In genomic region chr11:73295259-73295995, GRCh38 we compare ENCODE assay signal across 8 cellular contexts. TPM values are rescaled to one million over a fixed set of nuclear protein-coding genes. Genes with fewer than 3 reads are reported as not detected.
DNase-seq lines count a peak whose midpoint lies in the region; ATAC-seq lines count a peak whose summit lies in the region.

No MANE protein-coding gene starts in this region.

- ATAC-seq in activated naive CD8-positive, alpha-beta T cell treated with anti-CD3 and anti-CD28 coated beads, Interleukin-2, amount 10 ng/mL, durations not matched to agents 7 days and 5 days (ENCODE audit: low read depth), result peak; percentile 79
- ATAC-seq in right cardiac atrium (peak in 1 of 2 donors; percentile 19), GM21360 (IDR thresholded peaks at IDR 0.05; ENCODE audit: unreplicated experiment) (no peak)

- no peak overlapping the region for H3K27ac ChIP-seq in right cardiac atrium (ENCODE audit: low read length)

- intact Hi-C loops in right cardiac atrium (cut with DNase I), result loop anchor here in 2 of 4 donors (5.0 kb wide), 1 partner anchor 97 kb away; no protein-coding TSS in a partner anchor

- POLR2A ChIA-PET in activated naive CD8-positive, alpha-beta T cell treated with anti-CD3 and anti-CD28 coated beads, Interleukin-2, amount 10 ng/mL, durations not matched to agents 7 days and 5 days (lab: Charles Lee), result interaction anchor here (1.1 kb wide), 1 partner anchor 14 kb away, joined by 3 read pairs; no protein-coding TSS in a partner anchor

- no peaks in the 10 kb centered on the region for H3K9me3 ChIP-seq in right cardiac atrium (ENCODE audit: control insufficient read depth, low read length)

- DNase-seq in DMS 273 (lab: John Stamatoyannopoulos, UW; ENCODE audit: unreplicated experiment) (peak; percentile 83), DMS 273 treated with DMSO at 0.1 percent for 48 hours (lab: John Stamatoyannopoulos, UW) (no peak), LoVo (ENCODE audit: low spot score) (peak; percentile 60), T follicular helper cell (ENCODE audit: low read depth) (peak; percentile 56), right cardiac atrium (peak; percentile 64 to 83 (median 81))
- peak; percentile 82 for DNase-seq in activated naive CD8-positive, alpha-beta T cell treated with anti-CD3 and anti-CD28 coated beads, Interleukin-2, amount 10 ng/mL, durations not matched to agents 7 days and 5 days
- DNase-seq in stimulated activated CD4-positive, alpha-beta T cell treated with anti-CD3 and anti-CD28 coated beads, Interleukin-12 subunit alpha, Interleukin-12 subunit beta, amount 100 ng/mL, for 24 hours (ENCODE audit: low read depth in 2 of 2), result peak; percentile 50 to 72

- peaks cover 10% of the 10 kb centered on the region for H3K27me3 Mint-ChIP-seq in activated naive CD8-positive, alpha-beta T cell treated with anti-CD3 and anti-CD28 coated beads, Interleukin-2, amount 10 ng/mL, durations not matched to agents 7 days and 5 days

- no peak overlapping the region for H3K4me3 ChIP-seq in right cardiac atrium (ENCODE audit: low read length)

- 42% methylated on average over 12 of the region's 12 CpGs for WGBS in right cardiac atrium

- no peaks in the 10 kb centered on the region for H3K4me1 ChIP-seq in right cardiac atrium (ENCODE audit: control insufficient read depth, insufficient read depth, low read length)

- no peaks in the 10 kb centered on the region for H3K4me1 Mint-ChIP-seq in activated naive CD8-positive, alpha-beta T cell treated with anti-CD3 and anti-CD28 coated beads, Interleukin-2, amount 10 ng/mL, durations not matched to agents 7 days and 5 days

- no peaks in the 10 kb centered on the region for H3K36me3 Mint-ChIP-seq in activated naive CD8-positive, alpha-beta T cell treated with anti-CD3 and anti-CD28 coated beads, Interleukin-2, amount 10 ng/mL, durations not matched to agents 7 days and 5 days

- H3K27me3 ChIP-seq in right cardiac atrium (ENCODE audit: control insufficient read depth, insufficient read depth), result no peaks in the 10 kb centered on the region

- no peak overlapping the region for H3K27ac Mint-ChIP-seq in activated naive CD8-positive, alpha-beta T cell treated with anti-CD3 and anti-CD28 coated beads, Interleukin-2, amount 10 ng/mL, durations not matched to agents 7 days and 5 days

- no peak overlapping the region for H3K4me3 Mint-ChIP-seq in activated naive CD8-positive, alpha-beta T cell treated with anti-CD3 and anti-CD28 coated beads, Interleukin-2, amount 10 ng/mL, durations not matched to agents 7 days and 5 days

- no peaks in the 10 kb centered on the region for H3K9me3 Mint-ChIP-seq in activated naive CD8-positive, alpha-beta T cell treated with anti-CD3 and anti-CD28 coated beads, Interleukin-2, amount 10 ng/mL, durations not matched to agents 7 days and 5 days

RNA-seq across cellular contexts. Expression of gene ARHGEF17, which starts 12.6 kb away (rescaled TPM):
- total RNA-seq in activated naive CD8-positive, alpha-beta T cell treated with anti-CD3 and anti-CD28 coated beads, Interleukin-2, amount 10 ng/mL, durations not matched to agents 7 days and 5 days, result not detected
- 10 to 100 TPM; 47.6 to 53.8 (median 49.3) TPM for total RNA-seq in right cardiac atrium
- 34.0 TPM for polyA plus RNA-seq in right cardiac atrium

RNA-seq across cellular contexts. Expression of gene P2RY6, which starts 23.3 kb away (rescaled TPM):
- total RNA-seq in activated naive CD8-positive, alpha-beta T cell treated with anti-CD3 and anti-CD28 coated beads, Interleukin-2, amount 10 ng/mL, durations not matched to agents 7 days and 5 days, result under 1 TPM in 1 of 2 experiments, not detected in 1; 0.44 TPM
- total RNA-seq in right cardiac atrium, result 1 to 10 TPM in 3 of 4 donors, under 1 TPM in 1; 0.96 to 2.7 (median 2.0) TPM
- polyA plus RNA-seq in right cardiac atrium, result 0.70 TPM

Comparison
In these comparisons a context has a peak if more than half of its experiments do, and no peak if none do; other contexts are left out.
1. RNA of gene ARHGEF17, which starts 12.6 kb away (total RNA-seq): 47.6 to 53.8 TPM in right cardiac atrium; not detected in activated naive CD8-positive, alpha-beta T cell treated with anti-CD3 and anti-CD28 coated beads, Interleukin-2, amount 10 ng/mL, durations not matched to agents 7 days and 5 days; every median in the first group is over 10 times any median in the second.